Comparison of ENCODE assay signal across 32 cellular contexts in the genomic region with DNA sequence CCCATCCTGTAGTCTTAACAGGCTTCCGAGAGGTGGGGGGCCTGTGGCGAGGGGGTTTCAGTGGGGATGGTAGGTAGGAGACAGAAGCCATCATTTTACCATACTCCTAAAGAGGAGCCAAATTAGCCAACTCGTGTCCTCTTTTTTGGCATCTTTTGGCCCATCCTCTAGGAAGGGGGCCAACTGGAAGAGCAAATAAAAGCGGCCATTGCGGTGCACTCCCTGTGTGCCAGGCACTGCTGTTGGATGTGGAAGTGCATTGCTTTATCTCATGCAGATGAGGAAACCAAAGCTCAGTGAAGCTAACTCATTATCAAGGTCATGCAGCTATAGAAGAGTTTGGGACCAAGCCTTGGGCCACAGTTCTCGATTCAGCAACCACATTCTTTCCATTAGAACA. TPM values are rescaled to one million over a fixed set of nuclear protein-coding genes. Genes with fewer than 3 reads are reported as not detected.
"Had no signal": no experiment of that assay in that cellular context is flagged by ENCODE, and none has a peak within 500 bp of the region (broad histone marks: within the 10 kb centered on the region; RNA-seq: fewer than 3 reads in every experiment).

No MANE protein-coding gene starts in this region.

- H3K9me3 Mint-ChIP-seq: activated CD4-positive, alpha-beta memory T cell treated with anti-CD3 and anti-CD28 coated beads, Interleukin-2, amount 10 ng/mL, durations not matched to agents 7 days and 5 days; activated CD4-positive, alpha-beta T cell treated with anti-CD3 and anti-CD28 coated beads, Interleukin-2, amount 10 ng/mL, durations not matched to agents 24 days and 14 days; activated naive CD4-positive, alpha-beta T cell treated with anti-CD3 and anti-CD28 coated beads, Interleukin-2, amount 10 ng/mL, durations not matched to agents 7 days and 5 days; activated naive CD8-positive, alpha-beta T cell treated with anti-CD3 and anti-CD28 coated beads, Interleukin-2, amount 10 ng/mL, durations not matched to agents 7 days and 5 days; activated T-cell treated with anti-CD3 and anti-CD28 coated beads, Interleukin-2, amount 50 U/mL, for 24 hours; brain; effector memory CD8-positive, alpha-beta T cell; T-helper 1 cell treated with Interleukin-12 subunit alpha and Interleukin-12 subunit beta and Interleukin-4 antibody, amounts not matched to agents 30 μg/mL and 1 μg/mL, for 36 hours had no signal

- DNase-seq: activated CD4-positive, alpha-beta memory T cell treated with anti-CD3 and anti-CD28 coated beads, Interleukin-2, amount 10 ng/mL, durations not matched to agents 7 days and 5 days; activated CD4-positive, alpha-beta T cell treated with anti-CD3 and anti-CD28 coated beads, Interleukin-2, amount 10 ng/mL, durations not matched to agents 24 days and 14 days; activated CD4-positive, CD25-positive, alpha-beta regulatory T cell treated with anti-CD3 and anti-CD28 coated beads, Interleukin-2, amount 50 U/mL, for 72 hours; activated CD8-positive, alpha-beta memory T cell treated with anti-CD3 and anti-CD28 coated beads, Interleukin-2, amount 50 U/mL, for 48 hours; activated gamma-delta T cell; activated naive CD4-positive, alpha-beta T cell treated with anti-CD3 and anti-CD28 coated beads, Interleukin-2, amount 10 ng/mL, durations not matched to agents 7 days and 5 days; activated naive CD8-positive, alpha-beta T cell treated with anti-CD3 and anti-CD28 coated beads, Interleukin-2, amount 10 ng/mL, durations not matched to agents 7 days and 5 days; activated T-cell treated with anti-CD3 and anti-CD28 coated beads, Interleukin-2, amount 50 U/mL, for 24 hours; cortex of kidney; effector memory CD8-positive, alpha-beta T cell; foreskin keratinocyte; kidney glomerular epithelial cell; left lung; psoas muscle; stimulated activated CD4-positive, alpha-beta T cell treated with anti-CD3 and anti-CD28 coated beads, Interleukin-15, amount 100 ng/mL, for 24 hours; stimulated activated CD4-positive, alpha-beta T cell treated with anti-CD3 and anti-CD28 coated beads, Interleukin-2, amount 100 ng/mL, for 24 hours; stimulated activated naive CD8-positive, alpha-beta T cell treated with anti-CD3 and anti-CD28 coated beads, Interleukin-15, Interleukin-2, amounts not matched to agents 100 U/mL and 50 U/mL, for 24 hours; SW 1271; T-helper 9 cell; testis; transverse colon; WERI-Rb-1 had no signal

- H3K27ac Mint-ChIP-seq: activated CD4-positive, alpha-beta memory T cell treated with anti-CD3 and anti-CD28 coated beads, Interleukin-2, amount 10 ng/mL, durations not matched to agents 7 days and 5 days; activated CD4-positive, alpha-beta T cell treated with anti-CD3 and anti-CD28 coated beads, Interleukin-2, amount 10 ng/mL, durations not matched to agents 24 days and 14 days; activated naive CD8-positive, alpha-beta T cell treated with anti-CD3 and anti-CD28 coated beads, Interleukin-2, amount 10 ng/mL, durations not matched to agents 7 days and 5 days; activated T-cell treated with anti-CD3 and anti-CD28 coated beads, Interleukin-2, amount 50 U/mL, for 24 hours; effector memory CD8-positive, alpha-beta T cell; T-helper 1 cell treated with Interleukin-12 subunit alpha and Interleukin-12 subunit beta and Interleukin-4 antibody, amounts not matched to agents 30 μg/mL and 1 μg/mL, for 36 hours had no signal

- H3K4me3 Mint-ChIP-seq: activated CD4-positive, alpha-beta memory T cell treated with anti-CD3 and anti-CD28 coated beads, Interleukin-2, amount 10 ng/mL, durations not matched to agents 7 days and 5 days; activated CD4-positive, alpha-beta T cell treated with anti-CD3 and anti-CD28 coated beads, Interleukin-2, amount 10 ng/mL, durations not matched to agents 24 days and 14 days; activated naive CD4-positive, alpha-beta T cell treated with anti-CD3 and anti-CD28 coated beads, Interleukin-2, amount 10 ng/mL, durations not matched to agents 7 days and 5 days; activated naive CD8-positive, alpha-beta T cell treated with anti-CD3 and anti-CD28 coated beads, Interleukin-2, amount 10 ng/mL, durations not matched to agents 7 days and 5 days; activated T-cell treated with anti-CD3 and anti-CD28 coated beads, Interleukin-2, amount 50 U/mL, for 24 hours; brain; effector memory CD8-positive, alpha-beta T cell; T-helper 1 cell treated with Interleukin-12 subunit alpha and Interleukin-12 subunit beta and Interleukin-4 antibody, amounts not matched to agents 30 μg/mL and 1 μg/mL, for 36 hours had no signal

- ATAC-seq: effector memory CD8-positive, alpha-beta T cell; esophagus mucosa; foreskin keratinocyte; left lung; psoas muscle; stimulated activated naive CD8-positive, alpha-beta T cell treated with anti-CD3 and anti-CD28 coated beads, Interleukin-15, Interleukin-2, amounts not matched to agents 100 U/mL and 50 U/mL, for 24 hours had no signal

- H3K27ac ChIP-seq: ascending aorta, cardiac muscle cell, foreskin keratinocyte, left lung, parathyroid adenoma, psoas muscle, testis, transverse colon, WERI-Rb-1 had no signal

- H3K27me3 ChIP-seq: ascending aorta, cardiac muscle cell, foreskin keratinocyte, left lung, testis, transverse colon had no signal

- H3K4me3 ChIP-seq: ascending aorta, cardiac muscle cell, left lung, psoas muscle, smooth muscle cell, testis, transverse colon had no signal

- H3K36me3 ChIP-seq: ascending aorta, cardiac muscle cell, transverse colon had no signal

- H3K9me3 ChIP-seq: ascending aorta, left lung, psoas muscle, testis, transverse colon had no signal

- H3K27me3 Mint-ChIP-seq: activated T-cell treated with anti-CD3 and anti-CD28 coated beads, Interleukin-2, amount 50 U/mL, for 24 hours; brain; effector memory CD8-positive, alpha-beta T cell had no signal

RNA-seq across cellular contexts. Expression of a gene that starts 42.1 kb away (rescaled TPM):
- total RNA-seq: ascending aorta, chondrocyte, endothelial cell of umbilical vein, esophagus mucosa, foreskin keratinocyte, urinary bladder had no signal
